Comparison of ENCODE assay signal across 27 cellular contexts in genomic region chr21:36534656-36535055, GRCh38. TPM values are rescaled to one million over a fixed set of nuclear protein-coding genes. Genes with fewer than 3 reads are reported as not detected.
"Had no signal": no experiment of that assay in that cellular context is flagged by ENCODE, and none has a peak within 500 bp of the region (broad histone marks: within the 10 kb centered on the region; RNA-seq: fewer than 3 reads in every experiment).

No MANE protein-coding gene starts in this region.

- H2AFZ ChIP-seq: parathyroid adenoma had no signal

- DNase-seq: activated CD4-positive, alpha-beta T cell treated with anti-CD3 and anti-CD28 coated beads, Interleukin-2, amount 50 U/mL, for 1 hour; activated CD8-positive, alpha-beta memory T cell treated with anti-CD3 and anti-CD28 coated beads, Interleukin-2, amount 10 ng/mL, durations not matched to agents 7 days and 5 days; activated CD8-positive, alpha-beta T cell treated with anti-CD3 and anti-CD28 coated beads, Interleukin-2, amount 10 ng/mL, durations not matched to agents 7 days and 5 days; activated naive CD4-positive, alpha-beta T cell treated with Interleukin-2 at 50 U/mL for 16 hours; activated T-cell treated with anti-CD3 and anti-CD28 coated beads, Interleukin-2, amount 50 U/mL, for 48 hours; anterior cingulate cortex; endodermal cell; foreskin fibroblast; head of caudate nucleus; hypothalamus; midbrain; naive thymus-derived CD4-positive, alpha-beta T cell; occipital lobe; psoas muscle; sigmoid colon; small intestine; stimulated activated CD4-positive, alpha-beta T cell treated with anti-CD3 and anti-CD28 coated beads, Interleukin-4, amount 100 ng/mL, for 24 hours; trophoblast cell had no signal

- H3K9me3 ChIP-seq: psoas muscle, sigmoid colon, thoracic aorta had no signal

- H3K36me3 ChIP-seq: sigmoid colon, thoracic aorta had no signal

- ATAC-seq: activated CD8-positive, alpha-beta memory T cell treated with anti-CD3 and anti-CD28 coated beads, Interleukin-2, amount 10 ng/mL, durations not matched to agents 7 days and 5 days; activated CD8-positive, alpha-beta T cell treated with anti-CD3 and anti-CD28 coated beads, Interleukin-2, amount 10 ng/mL, durations not matched to agents 7 days and 5 days; esophagus mucosa; naive thymus-derived CD4-positive, alpha-beta T cell; psoas muscle; stimulated activated effector memory CD8-positive, alpha-beta T cell treated with anti-CD3 and anti-CD28 coated beads, Interleukin-12 subunit alpha, Interleukin-12 subunit beta, amount 100 ng/mL, for 72 hours had no signal

- H3K4me3 ChIP-seq: psoas muscle, sigmoid colon, thoracic aorta had no signal

- FAIRE-seq: bronchial epithelial cell, small intestine, urothelium cell line had no signal

- H3K4me1 ChIP-seq: parathyroid adenoma, psoas muscle, sigmoid colon had no signal

- H3K27ac ChIP-seq: parathyroid adenoma, psoas muscle, sigmoid colon, thoracic aorta had no signal

- H3K9ac ChIP-seq: parathyroid adenoma had no signal

- H3K79me2 ChIP-seq: parathyroid adenoma had no signal

RNA-seq across cellular contexts. Expression of gene CLDN14, which starts 54.7 kb away (rescaled TPM):
- total RNA-seq: activated CD8-positive, alpha-beta memory T cell treated with anti-CD3 and anti-CD28 coated beads, Interleukin-2, amount 10 ng/mL, durations not matched to agents 7 days and 5 days; activated CD8-positive, alpha-beta T cell treated with anti-CD3 and anti-CD28 coated beads, Interleukin-2, amount 10 ng/mL, durations not matched to agents 7 days and 5 days; activated T-helper 2 cell treated with anti-CD3 and anti-CD28 coated beads, Interferon-gamma antibody, Interleukin-2, Interleukin-4, amounts not matched to agents 10 μg/mL and 5 μg/mL and 100 μg/mL, durations not matched to agents 14 hours and 24 hours and 36 hours; bronchial epithelial cell; endodermal cell; esophagus mucosa; naive thymus-derived CD4-positive, alpha-beta T cell; occipital lobe; psoas muscle; sigmoid colon; subcutaneous adipose tissue; thoracic aorta had no signal
- polyA plus RNA-seq: naive thymus-derived CD4-positive, alpha-beta T cell; neural cell had no signal
